In genomic region chr10:1361411-1362105, GRCh38 we compare ENCODE assay signal across 22 cellular contexts.
DNase-seq lines count a peak whose midpoint lies in the region; ATAC-seq and TF ChIP-seq lines count a peak whose summit lies in the region.
"Had no signal": no experiment of that assay in that cellular context is flagged by ENCODE, and none has a peak within 500 bp of the region (broad histone marks: within the 10 kb centered on the region; RNA-seq: fewer than 3 reads in every experiment).

No MANE protein-coding gene starts in this region.

- H2AFZ ChIP-seq in Karpas-422 (ENCODE audit: low read length): no peak overlapping the region

- H3K4me1 ChIP-seq in Karpas-422 (ENCODE audit: low read length): peaks cover 23% of the 10 kb centered on the region
- H3K4me1 ChIP-seq: HAP-1 had no signal

- H3K9me3 Mint-ChIP-seq in chondrocyte (ENCODE audit: low read depth) (no peaks in the 10 kb centered on the region), mesothelial cell of epicardium (no peaks in the 10 kb centered on the region), HFFc6 (peaks cover 39% of the 10 kb centered on the region)
- H3K9me3 Mint-ChIP-seq: CD8-positive, alpha-beta memory T cell had no signal

- no peaks in the 10 kb centered on the region for H3K79me2 ChIP-seq in Karpas-422 (ENCODE audit: low read length)

- no peak overlapping the region for H3K4me3 ChIP-seq in Karpas-422 (ENCODE audit: low read length)
- H3K4me3 ChIP-seq: BLaER1 treated with 17β-estradiol and CSF1 and Interleukin-3, amounts not matched to agents 10 nM and 100 nM; HAP-1 had no signal

- H3K9me2 ChIP-seq in Karpas-422 (replicated peaks; ENCODE audit: insufficient read depth, low read length): no peaks in the 10 kb centered on the region

- H3K4me2 ChIP-seq in Karpas-422 (ENCODE audit: low read depth, low read length, poor library complexity, severe bottlenecking): no peak overlapping the region
- H3K4me2 ChIP-seq: BLaER1 treated with 17β-estradiol and CSF1 and Interleukin-3, amounts not matched to agents 10 nM and 100 nM had no signal

- H3K27me3 Mint-ChIP-seq in chondrocyte (ENCODE audit: low read depth) (no peaks in the 10 kb centered on the region), mesothelial cell of epicardium (ENCODE audit: low read depth) (peaks cover 11% of the 10 kb centered on the region), HFFc6 (ENCODE audit: insufficient read depth) (peaks cover 4% of the 10 kb centered on the region)

- no peak overlapping the region for H3K9ac ChIP-seq in Karpas-422 (ENCODE audit: low read length)
- H3K9ac ChIP-seq: BLaER1 treated with 17β-estradiol and CSF1 and Interleukin-3, amounts not matched to agents 10 nM and 100 nM had no signal

- peak; percentile 32 for DNase-seq in activated CD8-positive, alpha-beta memory T cell treated with anti-CD3 and anti-CD28 coated beads for 24 hours
- DNase-seq in activated CD8-positive, alpha-beta memory T cell treated with anti-CD3 and anti-CD28 coated beads, Interleukin-2, amount 50 U/mL, for 48 hours: no peak
- no peak for DNase-seq in chondrocyte (ENCODE audit: low spot score)
- no peak for DNase-seq in mesothelial cell of epicardium (ENCODE audit: low spot score in 2 of 2, unreplicated experiment in 2 of 2)
- DNase-seq in HFFc6: no peak
- DNase-seq in Karpas-422: no peak
- no peak for DNase-seq in KG1 (lab: John Stamatoyannopoulos, UW)
- DNase-seq: ACHN; CD8-positive, alpha-beta memory T cell; DMS53; KBM-7; NCI-H1092 treated with DMSO at 0.1 percent for 48 hours; NCI-H1436 treated with DMSO at 0.1 percent for 48 hours; NCI-H1930; NCI-H2227 treated with DMSO at 0.1 percent for 48 hours; NCI-H510A treated with DMSO at 0.1 percent for 48 hours; NCI-H748 treated with DMSO at 0.1 percent for 48 hours; SIG-M5 had no signal

- ATAC-seq in GM19035 (IDR thresholded peaks at IDR 0.05; ENCODE audit: unreplicated experiment): no peak

- no peaks in the 10 kb centered on the region for H3K27me3 ChIP-seq in Karpas-422 (ENCODE audit: low read length)
- H3K27me3 ChIP-seq: BLaER1 treated with 17β-estradiol and CSF1 and Interleukin-3, amounts not matched to agents 10 nM and 100 nM had no signal

- H3K4me3 Mint-ChIP-seq in chondrocyte (ENCODE audit: unreplicated experiment): no peak overlapping the region
- peak overlapping the region; percentile 10 for H3K4me3 Mint-ChIP-seq in mesothelial cell of epicardium
- H3K4me3 Mint-ChIP-seq in HFFc6: no peak overlapping the region
- H3K4me3 Mint-ChIP-seq: CD8-positive, alpha-beta memory T cell had no signal

- H3K4me1 Mint-ChIP-seq in chondrocyte (ENCODE audit: low read depth): peaks cover 38% of the 10 kb centered on the region
- peaks cover 53% of the 10 kb centered on the region for H3K4me1 Mint-ChIP-seq in mesothelial cell of epicardium
- H3K4me1 Mint-ChIP-seq in HFFc6 (ENCODE audit: low read depth): no peaks in the 10 kb centered on the region

- TF ChIP-seq CTCF in chondrocyte (IDR thresholded peaks at IDR 0.05): no peak
- no peak for TF ChIP-seq CTCF in mesothelial cell of epicardium (IDR thresholded peaks at IDR 0.05; ENCODE audit: unreplicated experiment)
- no peak for TF ChIP-seq CTCF in HFFc6 (IDR thresholded peaks at IDR 0.05)

- no peaks in the 10 kb centered on the region for H3K36me3 ChIP-seq in Karpas-422 (ENCODE audit: insufficient read depth, low read length)
- H3K36me3 ChIP-seq: BLaER1 treated with 17β-estradiol and CSF1 and Interleukin-3, amounts not matched to agents 10 nM and 100 nM; HAP-1 had no signal

- H3K36me3 Mint-ChIP-seq in chondrocyte (ENCODE audit: low read depth): no peaks in the 10 kb centered on the region
- no peaks in the 10 kb centered on the region for H3K36me3 Mint-ChIP-seq in mesothelial cell of epicardium
- peaks cover 9% of the 10 kb centered on the region for H3K36me3 Mint-ChIP-seq in HFFc6 (ENCODE audit: low read depth)
- H3K36me3 Mint-ChIP-seq: CD8-positive, alpha-beta memory T cell had no signal

- no peak overlapping the region for H3K27ac ChIP-seq in Karpas-422 (ENCODE audit: low read length)
- H3K27ac ChIP-seq: 22Rv1; BLaER1 treated with 17β-estradiol and CSF1 and Interleukin-3, amounts not matched to agents 10 nM and 100 nM had no signal

- H4K20me1 ChIP-seq in Karpas-422 (ENCODE audit: insufficient read depth, low read depth, low read length): no peaks in the 10 kb centered on the region
- H4K20me1 ChIP-seq: BLaER1 treated with 17β-estradiol and CSF1 and Interleukin-3, amounts not matched to agents 10 nM and 100 nM had no signal

- H3K27ac Mint-ChIP-seq in chondrocyte (ENCODE audit: unreplicated experiment): peak overlapping the region; percentile 86
- H3K27ac Mint-ChIP-seq in mesothelial cell of epicardium: peak overlapping the region; percentile 97
- no peak overlapping the region for H3K27ac Mint-ChIP-seq in HFFc6
- H3K27ac Mint-ChIP-seq: CD8-positive, alpha-beta memory T cell had no signal

- no peaks in the 10 kb centered on the region for H3K9me3 ChIP-seq in Karpas-422 (ENCODE audit: low read length)
- H3K9me3 ChIP-seq: HAP-1 had no signal
